In the genomic region with DNA sequence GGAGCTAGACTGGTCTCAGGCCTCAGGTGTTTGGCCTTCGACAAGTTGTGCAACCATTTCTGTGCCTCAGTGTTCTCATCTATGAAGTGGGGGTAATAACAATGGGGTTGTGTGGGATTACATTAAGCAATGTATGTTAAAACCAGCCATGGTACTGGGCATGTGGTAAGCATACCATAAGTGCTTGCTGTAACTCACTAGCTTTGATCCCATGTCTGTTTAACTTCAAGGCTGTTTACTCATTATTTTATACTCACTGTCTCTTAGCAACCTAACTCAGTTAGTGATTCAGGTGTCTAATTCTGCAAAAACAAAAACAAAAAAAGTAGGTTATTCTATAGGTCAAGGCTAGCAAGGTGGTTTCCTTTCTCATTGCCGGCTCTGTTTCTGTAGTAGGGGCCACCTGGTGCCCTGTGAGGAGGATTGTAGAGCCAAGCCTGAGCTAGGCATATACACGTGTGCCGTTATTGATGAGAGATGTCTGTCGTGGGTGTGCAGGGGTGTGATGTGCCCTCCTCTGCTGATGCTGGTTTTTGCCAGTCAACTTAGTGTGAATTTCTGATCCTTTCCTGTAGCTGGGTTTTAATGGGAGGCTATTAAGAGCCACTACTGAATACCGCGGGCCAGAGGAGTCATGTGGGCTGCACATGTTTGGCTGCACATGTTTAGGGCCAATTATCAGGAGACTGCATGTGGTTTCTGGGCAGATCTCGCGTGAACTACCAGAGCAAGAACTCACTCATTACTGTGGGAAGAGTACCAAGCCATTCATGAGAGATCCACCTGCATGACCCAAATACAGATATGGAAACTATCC, we compare ENCODE assay signal across 8 cellular contexts. TPM values are rescaled to one million over a fixed set of nuclear protein-coding genes. Genes with fewer than 3 reads are reported as not detected.
DNase-seq lines count a peak whose midpoint lies in the region; ATAC-seq and TF ChIP-seq lines count a peak whose summit lies in the region.
"Had no signal": no experiment of that assay in that cellular context is flagged by ENCODE, and none has a peak within 500 bp of the region (broad histone marks: within the 10 kb centered on the region; RNA-seq: fewer than 3 reads in every experiment).

No MANE protein-coding gene starts in this region.

- H3K36me3 ChIP-seq in GM23248 (ENCODE audit: low read depth) (no peaks in the 10 kb centered on the region), endodermal cell (ENCODE audit: control insufficient read depth, insufficient read depth, low read length) (no peaks in the 10 kb centered on the region), sigmoid colon (no peaks in the 10 kb centered on the region)

- peaks cover 3% of the 10 kb centered on the region for H3K27me3 Mint-ChIP-seq in endodermal cell (ENCODE audit: insufficient read depth)

- H3K79me2 ChIP-seq in GM23248 (ENCODE audit: insufficient read depth), result no peaks in the 10 kb centered on the region

- no peak overlapping the region for H3K4me3 ChIP-seq in GM23248
- H3K4me3 ChIP-seq in endodermal cell (ENCODE audit: low read length), result no peak overlapping the region
- H3K4me3 ChIP-seq in sigmoid colon, result no peak overlapping the region

- H3K4me3 Mint-ChIP-seq in endodermal cell, result no peak overlapping the region
- H3K4me3 Mint-ChIP-seq: neural crest cell had no signal

- intact Hi-C loops in sigmoid colon (cut with DNase I), result no loop called here

- DNase-seq in GM23248, result peak; percentile 47
- DNase-seq in RPMI7951 (ENCODE audit: low read depth), result peak; percentile 25
- peak; percentile 30 for DNase-seq in endodermal cell
- DNase-seq in sigmoid colon, result peak; percentile 22
- no peak for DNase-seq in stimulated activated CD4-positive, alpha-beta T cell treated with anti-CD3 and anti-CD28 coated beads, Interleukin-4, amount 100 ng/mL, for 4 hours

- H3K27ac ChIP-seq in GM23248 (peak overlapping the region; percentile 47; the same call in 1 of the 2 replicates), endodermal cell (ENCODE audit: low read depth, low read length) (no peak overlapping the region), sigmoid colon (peak overlapping the region; percentile 77 to 87 (median 81))

- in situ Hi-C loops in GM23248 (cut with MboI), result no loop called here

- no peak overlapping the region for H3K27ac Mint-ChIP-seq in endodermal cell

- no peaks in the 10 kb centered on the region for H4K20me1 ChIP-seq in GM23248 (ENCODE audit: insufficient read depth)

- H3K36me3 Mint-ChIP-seq in endodermal cell (ENCODE audit: low read depth), result peaks cover 2% of the 10 kb centered on the region

- H3K4me2 ChIP-seq in GM23248 (ENCODE audit: unreplicated experiment), result no peak overlapping the region

- TF ChIP-seq CTCF in endodermal cell (conservative IDR thresholded peaks at IDR 0.05) (no peak), sigmoid colon (IDR thresholded peaks at IDR 0.05) (no peak)

- no peaks in the 10 kb centered on the region for H3K9me3 ChIP-seq in GM23248 (ENCODE audit: low read depth)
- no peaks in the 10 kb centered on the region for H3K9me3 ChIP-seq in endodermal cell (ENCODE audit: control insufficient read depth, low read length)
- H3K9me3 ChIP-seq in sigmoid colon, result no peaks in the 10 kb centered on the region

- H3K4me1 Mint-ChIP-seq in endodermal cell, result peaks cover 40% of the 10 kb centered on the region

- H3K9me2 ChIP-seq in GM23248 (ENCODE audit: insufficient read depth), result no peaks in the 10 kb centered on the region

- peaks cover 14% of the 10 kb centered on the region for H3F3A ChIP-seq in GM23248 (ENCODE audit: insufficient read depth)

- H3K9ac ChIP-seq in GM23248, result no peak overlapping the region
- H3K9ac ChIP-seq in endodermal cell (ENCODE audit: extremely low read depth, low read length, poor library complexity, severe bottlenecking), result no peak overlapping the region

- H3K4me1 ChIP-seq in GM23248 (ENCODE audit: insufficient read depth) (peaks cover 19% of the 10 kb centered on the region), endodermal cell (ENCODE audit: control insufficient read depth, insufficient read depth, low read length) (peaks cover 8% of the 10 kb centered on the region), sigmoid colon (peaks cover 0 to 78% (median 66%) of the 10 kb centered on the region in 4 donors)

- no peak for TF ChIP-seq EP300 in sigmoid colon (IDR thresholded peaks at IDR 0.05)

- ATAC-seq in GM21619 (IDR thresholded peaks at IDR 0.05; ENCODE audit: unreplicated experiment), result no peak
- ATAC-seq in HG02970 (IDR thresholded peaks at IDR 0.05; ENCODE audit: low FRiP score, unreplicated experiment), result no peak

- TF ChIP-seq POLR2A in sigmoid colon (IDR thresholded peaks at IDR 0.05), result no peak

- WGBS in GM23248 (ENCODE audit: low coverage in 1 of 2, low lambda C conversion rate in 2 of 2, missing lambda C conversion rate in 2 of 2), 2 experiments, result 60 to 61% methylated on average over 9 of the region's 9 CpGs
- WGBS in endodermal cell (ENCODE audit: insufficient coverage in 1 of 2, insufficient read length in 1 of 2), 2 experiments, result 93 to 96% methylated on average over 9 of the region's 9 CpGs
- WGBS in sigmoid colon, 2 donors, result 69% methylated on average over 9 of the region's 9 CpGs

- no peaks in the 10 kb centered on the region for H3K27me3 ChIP-seq in GM23248 (replicated peaks; ENCODE audit: insufficient read depth)
- H3K27me3 ChIP-seq in endodermal cell (ENCODE audit: control insufficient read depth, insufficient read depth, low read length, poor library complexity, severe bottlenecking), result no peaks in the 10 kb centered on the region
- H3K27me3 ChIP-seq in sigmoid colon, result no peaks in the 10 kb centered on the region

- H3K9me3 Mint-ChIP-seq in endodermal cell, result no peaks in the 10 kb centered on the region

- H2AFZ ChIP-seq in GM23248, result no peak overlapping the region

RNA-seq across cellular contexts. Expression of gene EEPD1, which starts 56.2 kb away (rescaled TPM):
- 5.2 and 13.3 TPM in 2 replicates for total RNA-seq in GM23248 (2014; rRNA removed; shearing (Covaris generic))
- polyA plus RNA-seq in GM23248 (2016; fragmentation: Nextera tagmentation; extraction: Ambion mirVana) (1.6 and 1.9 TPM in 2 replicates), sigmoid colon (10 to 100 TPM in 2 of 3 donors, 1 to 10 TPM in 1; 6.6 to 16.6 (median 14.3) TPM)
- total RNA-seq in RPMI7951 (2014; rRNA removed; shearing (Covaris generic)), result 2.5 and 5.2 TPM in 2 replicates
- total RNA-seq in endodermal cell (10 to 100 TPM in 1 of 2 donors, 1 to 10 TPM in 1; 9.7 to 11.4 TPM), sigmoid colon (10 to 100 TPM; 10.9 to 18.1 (median 13.5) TPM)
- polyA plus RNA-seq in endodermal cell (2013, experiment 1 of 2), result 5.7 TPM
- 6.1 TPM for polyA plus RNA-seq in endodermal cell (2013, experiment 2 of 2)

Comparison
In these comparisons a context has a peak if more than half of its experiments do, and no peak if none do; other contexts are left out.
1. DNase-seq: peak in GM23248 (single experiment), RPMI7951 (single experiment), endodermal cell (single experiment) and sigmoid colon (single experiment); none in stimulated activated CD4-positive, alpha-beta T cell treated with anti-CD3 and anti-CD28 coated beads, Interleukin-4, amount 100 ng/mL, for 4 hours (0 of 2).